15 cellular contexts compared by ENCODE assay signal in the genomic region with DNA sequence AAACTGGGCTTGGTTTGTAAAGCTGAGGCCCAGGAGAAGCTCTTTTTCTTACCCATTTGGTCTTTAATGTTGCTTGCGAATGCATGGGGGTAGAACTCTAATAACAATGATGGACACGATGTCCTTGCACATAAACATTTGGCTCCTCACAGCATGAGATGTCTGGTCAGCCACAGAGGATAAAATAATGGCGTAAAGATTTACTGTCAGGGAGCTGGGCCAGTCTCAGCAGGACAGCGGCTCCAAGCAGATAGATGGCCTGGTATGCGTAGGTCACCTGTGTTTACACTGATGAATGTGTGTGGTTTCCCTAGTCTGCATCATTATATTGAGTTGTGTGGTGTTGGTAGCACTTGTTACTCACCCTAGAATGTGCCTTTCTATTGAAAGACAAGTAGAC.
DNase-seq lines count a peak whose midpoint lies in the region; TF ChIP-seq lines count a peak whose summit lies in the region.
"Had no signal": no experiment of that assay in that cellular context is flagged by ENCODE, and none has a peak within 500 bp of the region (broad histone marks: within the 10 kb centered on the region; RNA-seq: fewer than 3 reads in every experiment).

No MANE protein-coding gene starts in this region.

- no peaks in the 10 kb centered on the region for H3K27me3 Mint-ChIP-seq in endothelial cell (ENCODE audit: unreplicated experiment)
- H3K27me3 Mint-ChIP-seq: brain; stimulated activated naive CD8-positive, alpha-beta T cell treated with anti-CD3 and anti-CD28 coated beads, Interleukin-15, amount 100 ng/mL, for 72 hours had no signal

- TF ChIP-seq CTCF in endothelial cell (IDR thresholded peaks at IDR 0.05; ENCODE audit: unreplicated experiment), result no peak

- in situ Hi-C loops in Caki2 (cut with HindIII; ENCODE audit: low pct_unique_long_range_greater_than_20kb, low sequenced_read_pairs), result no loop called here

- peak; percentile 43 for DNase-seq in Caki2 (ENCODE audit: low read depth)
- DNase-seq in NCI-H1417 treated with DMSO at 0.1 percent for 48 hours (lab: John Stamatoyannopoulos, UW), result peak; percentile 86
- peak; percentile 27 to 65 for DNase-seq in SHP77 (lab: John Stamatoyannopoulos, UW)
- DNase-seq in islet precursor cell, result peak; percentile 62
- no peak for DNase-seq in endothelial cell (ENCODE audit: low spot score)
- DNase-seq in activated naive CD4-positive, alpha-beta T cell treated with anti-CD3 and anti-CD28 coated beads, Interleukin-2, amount 50 U/mL, for 16 hours, result no peak
- DNase-seq in kidney glomerular epithelial cell (lab: John Stamatoyannopoulos, UW), result no peak
- DNase-seq in NCI-H1436 treated with DMSO at 0.1 percent for 48 hours (lab: John Stamatoyannopoulos, UW), result no peak
- DNase-seq: activated CD4-positive, alpha-beta T cell treated with anti-CD3 and anti-CD28 coated beads for 1 hour; activated gamma-delta T cell treated with Interleukin-2 at 50 U/mL for 16 hours; NCI-H187; SJCRH30; stimulated activated naive CD8-positive, alpha-beta T cell treated with anti-CD3 and anti-CD28 coated beads, Interleukin-15, amount 100 ng/mL, for 72 hours had no signal

- H3K9me3 Mint-ChIP-seq in endothelial cell (ENCODE audit: unreplicated experiment), result peaks cover 4% of the 10 kb centered on the region
- H3K9me3 Mint-ChIP-seq: stimulated activated naive CD8-positive, alpha-beta T cell treated with anti-CD3 and anti-CD28 coated beads, Interleukin-15, amount 100 ng/mL, for 72 hours; T-helper 2 cell treated with Interferon-gamma antibody and Interleukin-4, amounts not matched to agents 5 μg/mL and 100 μg/mL, for 36 hours had no signal

- H3K27ac Mint-ChIP-seq in endothelial cell (ENCODE audit: unreplicated experiment), result no peak overlapping the region
- H3K27ac Mint-ChIP-seq: stimulated activated naive CD8-positive, alpha-beta T cell treated with anti-CD3 and anti-CD28 coated beads, Interleukin-15, amount 100 ng/mL, for 72 hours; T-helper 2 cell treated with Interferon-gamma antibody and Interleukin-4, amounts not matched to agents 5 μg/mL and 100 μg/mL, for 36 hours had no signal

- H3K4me3 Mint-ChIP-seq in endothelial cell (ENCODE audit: unreplicated experiment), result no peak overlapping the region
- H3K4me3 Mint-ChIP-seq: brain; stimulated activated naive CD8-positive, alpha-beta T cell treated with anti-CD3 and anti-CD28 coated beads, Interleukin-15, amount 100 ng/mL, for 72 hours; T-helper 2 cell treated with Interferon-gamma antibody and Interleukin-4, amounts not matched to agents 5 μg/mL and 100 μg/mL, for 36 hours had no signal

- H3K4me1 Mint-ChIP-seq in endothelial cell (ENCODE audit: unreplicated experiment), result no peaks in the 10 kb centered on the region
- H3K4me1 Mint-ChIP-seq: stimulated activated naive CD8-positive, alpha-beta T cell treated with anti-CD3 and anti-CD28 coated beads, Interleukin-15, amount 100 ng/mL, for 72 hours had no signal

- H3K36me3 Mint-ChIP-seq in endothelial cell (ENCODE audit: low read depth, unreplicated experiment), result no peaks in the 10 kb centered on the region
- H3K36me3 Mint-ChIP-seq: brain had no signal

Comparison
In these comparisons a context has a peak if more than half of its experiments do, and no peak if none do; other contexts are left out.
1. DNase-seq: peak in Caki2 (single experiment), NCI-H1417 treated with DMSO at 0.1 percent for 48 hours (single experiment), SHP77 (2 of 2) and islet precursor cell (single experiment); none in endothelial cell (single experiment), activated naive CD4-positive, alpha-beta T cell treated with anti-CD3 and anti-CD28 coated beads, Interleukin-2, amount 50 U/mL, for 16 hours (single experiment), kidney glomerular epithelial cell (single experiment) and NCI-H1436 treated with DMSO at 0.1 percent for 48 hours (single experiment).